Comparison of ENCODE assay signal across 8 cellular contexts in genomic region chr6:157240059-157240959, GRCh38.
A peak's percentile ranks its signal among the peaks of the same experiment; 100 is the strongest.
DNase-seq lines count a peak whose midpoint lies in the region; ATAC-seq and TF ChIP-seq lines count a peak whose summit lies in the region.

No MANE protein-coding gene starts in this region.

- H3K27ac ChIP-seq in OCI-LY3 (ENCODE audit: low read length), result no peak overlapping the region

- TF ChIP-seq CTCF in OCI-LY3 (IDR thresholded peaks at IDR 0.05; ENCODE audit: low read depth, low read length), result no peak
- no peak for TF ChIP-seq CTCF in fibroblast of villous mesenchyme (IDR thresholded peaks at IDR 0.05; ENCODE audit: insufficient read depth, low read depth, low read length)

- peaks cover 8% of the 10 kb centered on the region for H3K4me1 ChIP-seq in OCI-LY3 (ENCODE audit: low read length)

- peak overlapping the region; percentile 91 for H2AFZ ChIP-seq in OCI-LY3 (ENCODE audit: low read depth, low read length)

- H3K9ac ChIP-seq in OCI-LY3 (ENCODE audit: low read length), result peak overlapping the region; percentile 45; the same call in 1 of the 2 replicates

- H3K4me2 ChIP-seq in OCI-LY3 (ENCODE audit: low read length), result peak overlapping the region; percentile 98

- no peaks in the 10 kb centered on the region for H4K20me1 ChIP-seq in OCI-LY3 (ENCODE audit: insufficient read depth, low read length)

- peak; percentile 34 for DNase-seq in NCI-H2196 (lab: John Stamatoyannopoulos, UW; ENCODE audit: unreplicated experiment)
- DNase-seq in NCI-H2196 treated with DMSO at 0.1 percent for 48 hours (lab: John Stamatoyannopoulos, UW; ENCODE audit: unreplicated experiment), result no peak
- peak; percentile 58 for DNase-seq in fibroblast of villous mesenchyme (ENCODE audit: low read depth)
- no peak for DNase-seq in sciatic nerve (ENCODE audit: low spot score)
- no peak for DNase-seq in COLO829 (ENCODE audit: low spot score)
- DNase-seq in NCI-H187 treated with DMSO at 0.1 percent for 48 hours (lab: John Stamatoyannopoulos, UW), result no peak

- peak overlapping the region; percentile 77 for H3K4me3 ChIP-seq in OCI-LY3 (ENCODE audit: low read length)
- H3K4me3 ChIP-seq in fibroblast of villous mesenchyme (ENCODE audit: low read depth, low read length), result peak overlapping the region; percentile 40

- peak; percentile 71 for ATAC-seq in sciatic nerve
- ATAC-seq in GM19351 (IDR thresholded peaks at IDR 0.05; ENCODE audit: unreplicated experiment), result no peak

- H3K79me2 ChIP-seq in OCI-LY3 (ENCODE audit: low read length), result no peaks in the 10 kb centered on the region

- H3K27me3 ChIP-seq in OCI-LY3 (ENCODE audit: low read depth, low read length), result 0 out of 2 replicates have a peak, but pooled peaks cover 3% of the 10 kb centered on the region

- H3K9me3 ChIP-seq in OCI-LY3 (ENCODE audit: insufficient read depth, low read length), result no peaks in the 10 kb centered on the region

- intact Hi-C loops in sciatic nerve (cut with DNase I), result no loop called here

- no peaks in the 10 kb centered on the region for H3K36me3 ChIP-seq in OCI-LY3 (replicated peaks; ENCODE audit: low read depth, low read length)

Comparison
In these comparisons a context has a peak if more than half of its experiments do, and no peak if none do; other contexts are left out.
1. DNase-seq: peak in NCI-H2196 (single experiment) and fibroblast of villous mesenchyme (single experiment); none in NCI-H2196 treated with DMSO at 0.1 percent for 48 hours (single experiment), sciatic nerve (single experiment), COLO829 (single experiment) and NCI-H187 treated with DMSO at 0.1 percent for 48 hours (single experiment).